In genomic region chr20:1434571-1435336, GRCh38 we compare ENCODE assay signal across 9 cellular contexts. TPM values are rescaled to one million over a fixed set of nuclear protein-coding genes. Genes with fewer than 3 reads are reported as not detected.
A peak's percentile ranks its signal among the peaks of the same experiment; 100 is the strongest.
DNase-seq lines count a peak whose midpoint lies in the region; ATAC-seq lines count a peak whose summit lies in the region.
"Had no signal": no experiment of that assay in that cellular context is flagged by ENCODE, and none has a peak within 500 bp of the region (broad histone marks: within the 10 kb centered on the region; RNA-seq: fewer than 3 reads in every experiment).

No MANE protein-coding gene starts in this region.

- no peak overlapping the region for H3K4me3 Mint-ChIP-seq in activated T-cell treated with anti-CD3 and anti-CD28 coated beads, Interleukin-2, amount 50 U/mL, for 4 hours

- peaks cover 10% of the 10 kb centered on the region for H3K36me3 Mint-ChIP-seq in activated T-cell treated with anti-CD3 and anti-CD28 coated beads, Interleukin-2, amount 50 U/mL, for 4 hours (ENCODE audit: insufficient read depth)

- DNase-seq in AML-193 (lab: John Stamatoyannopoulos, UW) (peak; percentile 90 to 92), NOMO-1 treated with DMSO at 0.1 percent for 48 hours (lab: John Stamatoyannopoulos, UW; ENCODE audit: unreplicated experiment) (peak; percentile 92), hepatic stellate cell (ENCODE audit: low spot score) (peak; percentile 39), cortex of kidney (lab: John Stamatoyannopoulos, UW) (no peak)
- DNase-seq in activated T-cell treated with anti-CD3 and anti-CD28 coated beads, Interleukin-2, amount 50 U/mL, for 4 hours = no peak
- DNase-seq in stimulated activated naive CD4-positive, alpha-beta T cell (lab: John Stamatoyannopoulos, UW) = peak in 5 of 6 experiments; percentile 10 to 57 (median 52)
- DNase-seq: left cardiac atrium had no signal

- no peaks in the 10 kb centered on the region for H3K9me3 Mint-ChIP-seq in activated T-cell treated with anti-CD3 and anti-CD28 coated beads, Interleukin-2, amount 50 U/mL, for 4 hours

- H3K4me1 Mint-ChIP-seq in activated T-cell treated with anti-CD3 and anti-CD28 coated beads, Interleukin-2, amount 50 U/mL, for 4 hours (ENCODE audit: low read depth) = peaks cover 24% of the 10 kb centered on the region

- peak; percentile 95 for ATAC-seq in GM18868 (IDR thresholded peaks at IDR 0.05; ENCODE audit: unreplicated experiment)
- peak; percentile 84 for ATAC-seq in HG03064 (IDR thresholded peaks at IDR 0.05; ENCODE audit: low read depth, unreplicated experiment)
- peak; percentile 78 to 88 for ATAC-seq in activated T-cell treated with anti-CD3 and anti-CD28 coated beads, Interleukin-2, amount 50 U/mL, for 4 hours

- H3K27me3 Mint-ChIP-seq in activated T-cell treated with anti-CD3 and anti-CD28 coated beads, Interleukin-2, amount 50 U/mL, for 4 hours (ENCODE audit: low read depth) = no peaks in the 10 kb centered on the region

RNA-seq across cellular contexts. Expression of gene NSFL1C, which starts 31.9 kb away (rescaled TPM):
- 100 to 1,000 TPM; 193 to 218 (median 208) TPM for total RNA-seq in activated T-cell treated with anti-CD3 and anti-CD28 coated beads, Interleukin-2, amount 50 U/mL, for 4 hours

RNA-seq across cellular contexts. Expression of gene FKBP1A, which starts 41.9 kb away (rescaled TPM):
- total RNA-seq in activated T-cell treated with anti-CD3 and anti-CD28 coated beads, Interleukin-2, amount 50 U/mL, for 4 hours = 100 to 1,000 TPM; 253 to 300 (median 258) TPM

RNA-seq across cellular contexts. Expression of gene SIRPB2, which starts 56.5 kb away (rescaled TPM):
- not detected for total RNA-seq in activated T-cell treated with anti-CD3 and anti-CD28 coated beads, Interleukin-2, amount 50 U/mL, for 4 hours

Comparison
In these comparisons a context has a peak if more than half of its experiments do, and no peak if none do; other contexts are left out.
1. DNase-seq: peak in AML-193 (2 of 2), NOMO-1 treated with DMSO at 0.1 percent for 48 hours (single experiment), hepatic stellate cell (single experiment) and stimulated activated naive CD4-positive, alpha-beta T cell (5 of 6); none in activated T-cell treated with anti-CD3 and anti-CD28 coated beads, Interleukin-2, amount 50 U/mL, for 4 hours (single experiment) and cortex of kidney (single experiment).
2. Peak in every context shown above with its lines, with median percentiles within 50 percentile points of each other: ATAC-seq.